ENCODE assay signal across 1 cellular context in genomic region chr6:31446999-31447789, GRCh38. TPM values are rescaled to one million over a fixed set of nuclear protein-coding genes. Genes with fewer than 3 reads are reported as not detected.
"Had no signal": no experiment of that assay in that cellular context is flagged by ENCODE, and none has a peak within 500 bp of the region (broad histone marks: within the 10 kb centered on the region; RNA-seq: fewer than 3 reads in every experiment).

No MANE protein-coding gene starts in this region.

RNA-seq across cellular contexts. Expression of gene MICB, which starts 50.8 kb away (rescaled TPM):
- polyA plus RNA-seq: neural cell had no signal
